ENCODE assay signal across 8 cellular contexts in genomic region chr16:30535106-30535776, GRCh38. TPM values are rescaled to one million over a fixed set of nuclear protein-coding genes. Genes with fewer than 3 reads are reported as not detected.
DNase-seq lines count a peak whose midpoint lies in the region; ATAC-seq and TF ChIP-seq lines count a peak whose summit lies in the region.

No MANE protein-coding gene starts in this region.

- peaks cover 27 to 36% of the 10 kb centered on the region in 2 donors for H3K4me1 Mint-ChIP-seq in immature natural killer cell

- no peak for TF ChIP-seq POLR2A in stomach (IDR thresholded peaks at IDR 0.05)

- no peaks in the 10 kb centered on the region for H3K27me3 ChIP-seq in stomach

- DNase-seq in NCI-H146 (lab: John Stamatoyannopoulos, UW) (peak; percentile 66), NCI-H146 treated with DMSO at 0.1 percent for 48 hours (lab: John Stamatoyannopoulos, UW; ENCODE audit: unreplicated experiment) (no peak), immature natural killer cell (no peak), stomach (no peak), DMS153 (lab: John Stamatoyannopoulos, UW) (no peak), D341Med (ENCODE audit: low spot score) (no peak)

- peak overlapping the region; percentile 91 to 98 (median 92) for H3K4me3 Mint-ChIP-seq in immature natural killer cell

- intact Hi-C loops in stomach (cut with DNase I; ENCODE audit: low total_unique reads): no loop called here

- peaks cover 0 to 5% (median 4%) of the 10 kb centered on the region in 3 donors for H3K36me3 Mint-ChIP-seq in immature natural killer cell

- no peaks in the 10 kb centered on the region for H3K9me3 ChIP-seq in stomach

- ATAC-seq in HG03432 (IDR thresholded peaks at IDR 0.05; ENCODE audit: unreplicated experiment): peak; percentile 5

- peaks cover 22 to 61% (median 35%) of the 10 kb centered on the region in 4 donors for H3K4me1 ChIP-seq in stomach

- H3K27me3 Mint-ChIP-seq in immature natural killer cell (ENCODE audit: low read depth in 3 of 3): peaks cover 3 to 7% (median 4%) of the 10 kb centered on the region in 3 donors

- H3K9me3 Mint-ChIP-seq in immature natural killer cell: no peaks in the 10 kb centered on the region

- peak overlapping the region; percentile 60 to 81 (median 76) for H3K4me3 ChIP-seq in stomach

- 1 to 7% (median 2%) methylated on average over 18 of the region's 18 CpGs for WGBS in stomach, 5 donors

- H3K27ac ChIP-seq in angular gyrus (ENCODE audit: low read depth, low read length) (peak overlapping the region; percentile 96), stomach (peak overlapping the region; percentile 97 to 98 (median 98))

- TF ChIP-seq EP300 in stomach (IDR thresholded peaks at IDR 0.05): no peak

- peaks cover 13 to 29% (median 27%) of the 10 kb centered on the region in 4 donors for H3K36me3 ChIP-seq in stomach

- no peak for TF ChIP-seq CTCF in stomach (IDR thresholded peaks at IDR 0.05)

- H3K27ac Mint-ChIP-seq in immature natural killer cell: peak overlapping the region; percentile 91 to 99 (median 97)

RNA-seq across cellular contexts. Expression of gene ZNF747, which starts 0.6 kb away (rescaled TPM):
- 10 to 100 TPM in 1 of 3 donors, 1 to 10 TPM in 2; 7.4 to 10.2 (median 8.3) TPM for polyA plus RNA-seq in immature natural killer cell
- total RNA-seq in stomach: 10 to 100 TPM; 10.3 to 18.7 (median 12.9) TPM
- polyA plus RNA-seq in stomach: 1 to 10 TPM; 6.2 to 7.8 (median 7.3) TPM

RNA-seq across cellular contexts. Expression of gene ZNF768, which starts 8.9 kb away (rescaled TPM):
- polyA plus RNA-seq in immature natural killer cell: 1 to 10 TPM in 2 of 3 donors, under 1 TPM in 1; 0.15 to 1.7 (median 1.3) TPM
- 10 to 100 TPM; 11.9 to 75.0 (median 30.0) TPM for total RNA-seq in stomach
- polyA plus RNA-seq in stomach: 10 to 100 TPM; 27.0 to 33.2 (median 32.7) TPM

RNA-seq across cellular contexts. Expression of gene ZNF764, which starts 22.9 kb away (rescaled TPM):
- polyA plus RNA-seq in immature natural killer cell (1 to 10 TPM; 1.3 to 6.3 (median 2.3) TPM), stomach (1 to 10 TPM; 3.9 to 7.8 (median 6.8) TPM)
- total RNA-seq in stomach: 100 to 1,000 TPM in 1 of 5 donors, 10 to 100 TPM in 3, 1 to 10 TPM in 1; 3.5 to 107 (median 13.4) TPM

RNA-seq across cellular contexts. Expression of gene ZNF688, which starts 36.3 kb away (rescaled TPM):
- polyA plus RNA-seq in immature natural killer cell (10 to 100 TPM; 31.9 to 39.0 (median 33.6) TPM), stomach (10 to 100 TPM; 25.2 to 26.1 (median 25.3) TPM)
- 100 to 1,000 TPM in 1 of 5 donors, 10 to 100 TPM in 3, 1 to 10 TPM in 1; 9.4 to 123 (median 18.3) TPM for total RNA-seq in stomach

RNA-seq across cellular contexts. Expression of gene ZNF785, which starts 50.3 kb away (rescaled TPM):
- polyA plus RNA-seq in immature natural killer cell: 1 to 10 TPM; 1.2 to 3.3 (median 1.9) TPM
- 10 to 100 TPM in 3 of 5 donors, 1 to 10 TPM in 2; 7.8 to 49.0 (median 10.3) TPM for total RNA-seq in stomach
- polyA plus RNA-seq in stomach: 1 to 10 TPM; 3.8 to 5.4 (median 4.6) TPM

Comparison
In these comparisons a context has a peak if more than half of its experiments do, and no peak if none do; other contexts are left out.
1. RNA of gene ZNF768, which starts 8.9 kb away (polyA plus RNA-seq): 27.0 to 33.2 TPM in stomach; 0.15 to 1.7 TPM in immature natural killer cell; every median in the first group is over 10 times any median in the second.